ENCODE assay signal across 16 cellular contexts in genomic region chr20:40335437-40335836, GRCh38.
A peak's percentile ranks its signal among the peaks of the same experiment; 100 is the strongest.
DNase-seq lines count a peak whose midpoint lies in the region; ATAC-seq and TF ChIP-seq lines count a peak whose summit lies in the region.
"Had no signal": no experiment of that assay in that cellular context is flagged by ENCODE, and none has a peak within 500 bp of the region (broad histone marks: within the 10 kb centered on the region; RNA-seq: fewer than 3 reads in every experiment).

No MANE protein-coding gene starts in this region.

- no TSS peak for BruUV-seq in A673 (replicated peaks; lab: Mats Ljungman, UMichigan)

- no peaks in the 10 kb centered on the region for H3K9me3 Mint-ChIP-seq in dendritic cell treated with granulocyte-macrophage colony-stimulating factor and Interleukin-4, amounts not matched to agents 40 ng/mL and 50 ng/mL, for 4 days

- peak overlapping the region; percentile 64 for H3K27ac Mint-ChIP-seq in dendritic cell treated with granulocyte-macrophage colony-stimulating factor and Interleukin-4, amounts not matched to agents 40 ng/mL and 50 ng/mL, for 4 days
- H3K27ac Mint-ChIP-seq: CD4-positive, alpha-beta T cell had no signal

- H3K27ac ChIP-seq in A673 (ENCODE audit: low read depth, low read length, poor library complexity, severe bottlenecking) (no peak overlapping the region), HEK293 (ENCODE audit: extremely low read depth, low read depth, low read length) (no peak overlapping the region)
- H3K27ac ChIP-seq: C4-2B had no signal

- H3K4me1 ChIP-seq in A673 (ENCODE audit: insufficient read depth, low read length, poor library complexity, severe bottlenecking) (no peaks in the 10 kb centered on the region), HEK293 (ENCODE audit: control insufficient read depth, insufficient read depth, low read length) (no peaks in the 10 kb centered on the region)

- H3K27me3 Mint-ChIP-seq in dendritic cell treated with granulocyte-macrophage colony-stimulating factor and Interleukin-4, amounts not matched to agents 40 ng/mL and 50 ng/mL, for 4 days = peaks cover 8% of the 10 kb centered on the region

- TF ChIP-seq CTCF in A673 (conservative IDR thresholded peaks at IDR 0.05; ENCODE audit: low read depth, low read length) = no peak
- no peak for TF ChIP-seq CTCF in HEK293 (tag by site-specific recombination; IDR thresholded peaks at IDR 0.05)

- no peaks in the 10 kb centered on the region for H3K36me3 Mint-ChIP-seq in dendritic cell treated with granulocyte-macrophage colony-stimulating factor and Interleukin-4, amounts not matched to agents 40 ng/mL and 50 ng/mL, for 4 days (ENCODE audit: low read depth)

- ATAC-seq in HG03439 (IDR thresholded peaks at IDR 0.05; ENCODE audit: unreplicated experiment) (no peak), GM19397 (IDR thresholded peaks at IDR 0.05; ENCODE audit: unreplicated experiment) (no peak)
- ATAC-seq: HCT116 had no signal

- DNase-seq in A673 (ENCODE audit: low spot score) = peak; percentile 15
- DNase-seq in retina = peak; percentile 18
- no peak for DNase-seq in COLO668 (lab: John Stamatoyannopoulos, UW; ENCODE audit: unreplicated experiment)
- DNase-seq: AML-193; CD4-positive, alpha-beta T cell; DMS153; DMS79; GDM1; GOT3; H7 had no signal

- peaks cover 68% of the 10 kb centered on the region for H3K4me1 Mint-ChIP-seq in dendritic cell treated with granulocyte-macrophage colony-stimulating factor and Interleukin-4, amounts not matched to agents 40 ng/mL and 50 ng/mL, for 4 days (ENCODE audit: low read depth)

- H3K4me3 Mint-ChIP-seq in dendritic cell treated with granulocyte-macrophage colony-stimulating factor and Interleukin-4, amounts not matched to agents 40 ng/mL and 50 ng/mL, for 4 days = no peak overlapping the region
- H3K4me3 Mint-ChIP-seq: CD4-positive, alpha-beta T cell had no signal

- POLR2A ChIA-PET in A673 (lab: Charles Lee; ENCODE audit: low non-redundant PET) (no interaction called here), HEK293 (lab: Yijun Ruan, JAX) (no interaction called here)

- H3K4me3 ChIP-seq in A673 (ENCODE audit: low read depth, low read length, poor library complexity, severe bottlenecking) = no peak overlapping the region
- H3K4me3 ChIP-seq in HEK293 (ENCODE audit: low read depth, low read length) = no peak overlapping the region

- no peaks in the 10 kb centered on the region for H3K36me3 ChIP-seq in A673 (ENCODE audit: insufficient read depth, low read length, poor library complexity, severe bottlenecking)
- H3K36me3 ChIP-seq in HEK293 (ENCODE audit: control insufficient read depth in 2 of 2, insufficient read depth in 1 of 2, low read length in 2 of 2) = no peaks in the 10 kb centered on the region

- H3K9me3 ChIP-seq in A673 (ENCODE audit: low read depth, low read length, poor library complexity, severe bottlenecking) (no peaks in the 10 kb centered on the region), HEK293 (ENCODE audit: control insufficient read depth, insufficient read depth, low read depth, low read length) (no peaks in the 10 kb centered on the region)

- peaks cover 4% of the 10 kb centered on the region for H3K27me3 ChIP-seq in A673 (replicated peaks; ENCODE audit: insufficient read depth, low read depth, low read length, poor library complexity)

- intact Hi-C loops in A673 (cut with micrococcal nuclease; ENCODE audit: unreplicated experiment) = no loop called here
- intact Hi-C loops in dendritic cell treated with granulocyte-macrophage colony-stimulating factor and Interleukin-4, amounts not matched to agents 40 ng/mL and 50 ng/mL, for 4 days (cut with micrococcal nuclease) = no loop called here

- CTCF ChIA-PET in A673 (lab: Charles Lee) = no interaction called here
- CTCF ChIA-PET in HEK293 (lab: Yijun Ruan, JAX) = interaction anchor here (0.6 to 1.2 kb wide), 2 partner anchors 12 to 196 kb away, joined by 3 read pairs; no protein-coding TSS in a partner anchor

TF ChIP-seq in HEK293, 187 proteins besides CTCF, POLR2A, EP300 and RAD21:
- TF ChIP-seq ZXDB (tag by site-specific recombination; IDR thresholded peaks at IDR 0.05) (no peak), ZFHX2 (tag by site-specific recombination; conservative IDR thresholded peaks at IDR 0.05) (peak; percentile 74), EGR2 (tag by site-specific recombination; IDR thresholded peaks at IDR 0.05; ENCODE audit: low read depth) (peak; percentile 82)
